In the genomic region with DNA sequence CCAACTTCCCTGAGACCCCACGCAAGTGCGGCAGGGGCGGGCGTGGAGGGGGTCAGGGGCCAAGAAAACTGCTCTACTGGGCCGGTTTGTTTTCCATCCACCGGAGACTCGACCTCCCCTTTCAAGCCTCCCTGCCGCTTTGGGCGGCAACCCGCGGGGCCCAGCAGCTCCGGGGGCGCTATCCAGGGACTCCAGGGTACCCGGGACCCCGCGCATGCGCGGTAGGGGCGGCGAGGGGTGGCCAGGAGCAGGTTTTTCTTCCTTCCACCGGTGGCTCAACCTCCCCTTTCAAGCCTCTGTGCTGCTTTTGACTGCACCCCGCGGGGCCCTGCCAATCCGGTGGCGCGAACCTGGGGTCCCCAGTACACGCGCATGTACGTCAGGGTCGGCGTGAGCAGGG, we compare ENCODE assay signal across 1 cellular context.
A peak's percentile ranks its signal among the peaks of the same experiment; 100 is the strongest.
TF ChIP-seq lines count a peak whose summit lies in the region.

No MANE protein-coding gene starts in this region.

TF ChIP-seq in K562, 482 proteins besides CTCF, POLR2A, EP300 and RAD21 (continued from another document):
- no peak for TF ChIP-seq TSHZ1 (CRISPR knock-in tag; IDR thresholded peaks at IDR 0.05)
- TF ChIP-seq NR2C1 (IDR thresholded peaks at IDR 0.05), result no peak
- TF ChIP-seq NR2C1 (tag; IDR thresholded peaks at IDR 0.05), result no peak
- TF ChIP-seq ZNF134 (CRISPR knock-in tag; conservative IDR thresholded peaks at IDR 0.05), result no peak
- TF ChIP-seq CAMTA2 (CRISPR knock-in tag; conservative IDR thresholded peaks at IDR 0.05), result no peak
- TF ChIP-seq KAT7 (CRISPR knock-in tag; IDR thresholded peaks at IDR 0.05; ENCODE audit: borderline replicate concordance), result no peak
- no peak for TF ChIP-seq SNIP1 (IDR thresholded peaks at IDR 0.05; ENCODE audit: low read depth)
- no peak for TF ChIP-seq ZNF174 (CRISPR knock-in tag; IDR thresholded peaks at IDR 0.05)
- no peak for TF ChIP-seq NR1H2 (CRISPR knock-in tag; IDR thresholded peaks at IDR 0.05)
- TF ChIP-seq FOXK1 (CRISPR knock-in tag; IDR thresholded peaks at IDR 0.05; ENCODE audit: borderline replicate concordance), result no peak
- no peak for TF ChIP-seq ZC3H4 (CRISPR knock-in tag; IDR thresholded peaks at IDR 0.05; ENCODE audit: borderline replicate concordance)
- TF ChIP-seq EGR1 (conservative IDR thresholded peaks at IDR 0.05), result no peak
- no peak for TF ChIP-seq ARNT (IDR thresholded peaks at IDR 0.05)
- TF ChIP-seq JUNB (CRISPR knock-in tag; conservative IDR thresholded peaks at IDR 0.05), result no peak
- no peak for TF ChIP-seq KLF10 (CRISPR knock-in tag; IDR thresholded peaks at IDR 0.05)
- TF ChIP-seq ZNF561 (CRISPR knock-in tag; conservative IDR thresholded peaks at IDR 0.05), result no peak
- TF ChIP-seq BHLHE40 (IDR thresholded peaks at IDR 0.05; ENCODE audit: low read length), result no peak
- no peak for TF ChIP-seq BRCA1 (IDR thresholded peaks at IDR 0.05)
- TF ChIP-seq BRCA1 (CRISPR knock-in tag; IDR thresholded peaks at IDR 0.05), result no peak
- TF ChIP-seq AFF1 (IDR thresholded peaks at IDR 0.05; ENCODE audit: low read depth in 1 of 2, partially characterized antibody in 2 of 2), result no peak
- no peak for TF ChIP-seq DMBX1 (CRISPR knock-in tag; IDR thresholded peaks at IDR 0.05; ENCODE audit: borderline replicate concordance)
- TF ChIP-seq RREB1 (CRISPR knock-in tag; IDR thresholded peaks at IDR 0.05), result no peak
- no peak for TF ChIP-seq ZNF589 (CRISPR knock-in tag; IDR thresholded peaks at IDR 0.05; ENCODE audit: low read depth)
- no peak for TF ChIP-seq ZKSCAN8 (CRISPR knock-in tag; IDR thresholded peaks at IDR 0.05)
- TF ChIP-seq SAFB (IDR thresholded peaks at IDR 0.05; ENCODE audit: borderline replicate concordance, low read depth, low read length), result no peak
- TF ChIP-seq ZNF644 (tag; IDR thresholded peaks at IDR 0.05; ENCODE audit: low read depth), result no peak
- no peak for TF ChIP-seq ARID1B (IDR thresholded peaks at IDR 0.05)
- TF ChIP-seq MTA1 (IDR thresholded peaks at IDR 0.05; ENCODE audit: borderline replicate concordance), result no peak
- TF ChIP-seq, protein P1, sequence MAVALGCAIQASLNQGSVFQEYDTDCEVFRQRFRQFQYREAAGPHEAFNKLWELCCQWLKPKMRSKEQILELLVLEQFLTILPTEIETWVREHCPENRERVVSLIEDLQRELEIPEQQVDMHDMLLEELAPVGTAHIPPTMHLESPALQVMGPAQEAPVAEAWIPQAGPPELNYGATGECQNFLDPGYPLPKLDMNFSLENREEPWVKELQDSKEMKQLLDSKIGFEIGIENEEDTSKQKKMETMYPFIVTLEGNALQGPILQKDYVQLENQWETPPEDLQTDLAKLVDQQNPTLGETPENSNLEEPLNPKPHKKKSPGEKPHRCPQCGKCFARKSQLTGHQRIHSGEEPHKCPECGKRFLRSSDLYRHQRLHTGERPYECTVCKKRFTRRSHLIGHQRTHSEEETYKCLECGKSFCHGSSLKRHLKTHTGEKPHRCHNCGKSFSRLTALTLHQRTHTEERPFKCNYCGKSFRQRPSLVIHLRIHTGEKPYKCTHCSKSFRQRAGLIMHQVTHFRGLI (CRISPR knock-in tag; IDR thresholded peaks at IDR 0.05), result no peak
- TF ChIP-seq MCM7 (IDR thresholded peaks at IDR 0.05), result no peak
- no peak for TF ChIP-seq ZNF232 (CRISPR knock-in tag; IDR thresholded peaks at IDR 0.05)
- no peak for TF ChIP-seq SREBF1 (IDR thresholded peaks at IDR 0.05; ENCODE audit: borderline replicate concordance, low read depth, low read length)
- no peak for TF ChIP-seq JUN (IDR thresholded peaks at IDR 0.05; ENCODE audit: borderline replicate concordance, low read depth, low read length)
- no peak for TF ChIP-seq JUN (CRISPR knock-in tag; IDR thresholded peaks at IDR 0.05; ENCODE audit: borderline replicate concordance)
- TF ChIP-seq ZBTB7A (IDR thresholded peaks at IDR 0.05; ENCODE audit: borderline replicate concordance, control insufficient read depth, low read depth, low read length), result peak; percentile 62; the same call in 1 of the 2 replicates
- no peak for TF ChIP-seq ARHGAP35 (IDR thresholded peaks at IDR 0.05; ENCODE audit: partially characterized antibody)
- peak; percentile 89 to 90 for TF ChIP-seq NRF1 (conservative IDR thresholded peaks at IDR 0.05 in 1 of 2, IDR thresholded peaks at IDR 0.05 in 1 of 2)
- TF ChIP-seq ADNP (tag; IDR thresholded peaks at IDR 0.05), result no peak
- no peak for TF ChIP-seq ILK (tag; IDR thresholded peaks at IDR 0.05; ENCODE audit: borderline replicate concordance, low read depth)
